In the genomic region with DNA sequence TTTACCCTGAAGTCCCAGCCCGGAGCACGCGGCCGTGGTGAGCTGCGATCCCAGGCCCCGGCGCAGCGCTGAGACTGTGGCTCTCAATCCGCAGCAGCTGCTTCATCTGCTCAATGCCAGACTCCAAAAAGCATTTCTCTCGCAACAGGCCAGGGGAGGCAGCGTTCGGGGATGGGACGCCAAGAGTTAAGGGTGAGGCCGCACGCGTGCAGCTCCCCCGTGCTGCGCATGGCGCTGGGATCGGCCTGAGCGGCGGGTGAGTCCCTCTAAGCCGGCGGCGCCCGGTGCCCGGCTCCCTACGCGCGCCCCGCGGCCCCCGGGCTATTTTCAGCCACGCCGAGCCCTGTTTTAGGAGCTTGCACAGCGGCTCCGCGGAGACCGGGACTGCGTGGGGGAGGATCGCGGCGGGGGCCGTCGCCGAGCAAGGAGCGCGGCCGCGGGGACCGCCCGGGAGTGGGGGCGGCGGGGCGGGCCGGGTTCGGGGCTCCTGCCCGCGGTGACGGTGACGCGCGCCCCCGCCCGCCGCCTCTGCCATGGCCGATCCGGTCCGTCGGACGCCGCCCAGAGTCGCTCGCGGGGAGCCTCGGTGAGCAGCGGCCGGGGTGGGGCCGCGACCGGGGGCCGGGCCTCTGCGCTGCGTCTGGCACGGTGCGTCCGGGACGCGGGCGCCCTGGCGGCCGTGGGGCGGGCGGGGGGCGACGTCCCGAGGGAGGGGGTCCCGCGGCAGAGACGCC, we compare ENCODE assay signal across 8 cellular contexts. TPM values are rescaled to one million over a fixed set of nuclear protein-coding genes. Genes with fewer than 3 reads are reported as not detected.
A peak's percentile ranks its signal among the peaks of the same experiment; 100 is the strongest.
DNase-seq lines count a peak whose midpoint lies in the region; ATAC-seq, FAIRE-seq and TF ChIP-seq lines count a peak whose summit lies in the region.
"Had no signal": no experiment of that assay in that cellular context is flagged by ENCODE, and none has a peak within 500 bp of the region (broad histone marks: within the 10 kb centered on the region; RNA-seq: fewer than 3 reads in every experiment).

No MANE protein-coding gene starts in this region.

- no peaks in the 10 kb centered on the region for H4K20me1 ChIP-seq in mammary epithelial cell (ENCODE audit: insufficient read depth, low read length)

- H3K4me3 ChIP-seq in HUES6 (ENCODE audit: low read depth, low read length), result peak overlapping the region; percentile 58
- H3K4me3 ChIP-seq in mammary epithelial cell (replicated peaks in 1 of 3; ENCODE audit: insufficient read depth in 1 of 3, low read depth in 2 of 3, low read length in 3 of 3), result peak overlapping the region; percentile 26 to 43 (median 29)
- H3K4me3 ChIP-seq in kidney epithelial cell (ENCODE audit: low read depth, low read length), result peak overlapping the region; percentile 9
- H3K4me3 ChIP-seq in subcutaneous abdominal adipose tissue (ENCODE audit: low read depth in 1 of 5, low read length in 5 of 5), result peak overlapping the region in 4 of 5 donors; percentile 26 to 60 (median 44)

- H3K36me3 ChIP-seq in HUES6 (ENCODE audit: control insufficient read depth, insufficient read depth, low read length), result no peaks in the 10 kb centered on the region
- no peaks in the 10 kb centered on the region for H3K36me3 ChIP-seq in mammary epithelial cell (ENCODE audit: insufficient read depth, low read length)
- H3K36me3 ChIP-seq in kidney epithelial cell (ENCODE audit: control insufficient read depth, insufficient read depth, low read length), result no peaks in the 10 kb centered on the region
- H3K36me3 ChIP-seq in subcutaneous abdominal adipose tissue (ENCODE audit: control insufficient read depth in 5 of 5, insufficient read depth in 5 of 5, low read length in 5 of 5), result no peaks in the 10 kb centered on the region

- H3K27me3 ChIP-seq in HUES6 (ENCODE audit: control insufficient read depth, insufficient read depth, low read length), result peaks cover 58% of the 10 kb centered on the region
- H3K27me3 ChIP-seq in mammary epithelial cell (ENCODE audit: insufficient read depth, low read length), result peaks cover 16% of the 10 kb centered on the region
- peaks cover 42% of the 10 kb centered on the region for H3K27me3 ChIP-seq in kidney epithelial cell (ENCODE audit: control insufficient read depth, insufficient read depth, low read length)
- H3K27me3 ChIP-seq in subcutaneous abdominal adipose tissue (ENCODE audit: control insufficient read depth in 5 of 5, insufficient read depth in 4 of 5, low read length in 5 of 5), result peaks cover 0 to 53% (median 27%) of the 10 kb centered on the region in 5 donors

- H3K9me3 ChIP-seq in HUES6 (ENCODE audit: control insufficient read depth, insufficient read depth, low read depth, low read length) (no peaks in the 10 kb centered on the region), mammary epithelial cell (replicated peaks; ENCODE audit: insufficient read depth, low read length) (no peaks in the 10 kb centered on the region), subcutaneous abdominal adipose tissue (ENCODE audit: control insufficient read depth in 5 of 5, low read length in 5 of 5) (no peaks in the 10 kb centered on the region)

- CTCF ChIA-PET in mammary epithelial cell (lab: Charles Lee; ENCODE audit: low non-redundant PET), result no interaction called here

- H3K9ac ChIP-seq in HUES6 (ENCODE audit: low read length) (peak overlapping the region; percentile 7), mammary epithelial cell (ENCODE audit: insufficient read depth, low read length) (peak overlapping the region; percentile 5), subcutaneous abdominal adipose tissue (ENCODE audit: low read length in 5 of 5) (no peak overlapping the region)

- WGBS in mammary epithelial cell (ENCODE audit: low coverage, missing lambda C conversion rate), result 3% methylated on average over 6 of the region's 100 CpGs

- TF ChIP-seq CTCF in mammary epithelial cell (conservative IDR thresholded peaks at IDR 0.05 in 1 of 2, IDR thresholded peaks at IDR 0.05 in 1 of 2; ENCODE audit: extremely low read depth in 1 of 2, insufficient read depth in 1 of 2, low read depth in 1 of 2, low read length in 2 of 2) (no peak), kidney epithelial cell (IDR thresholded peaks at IDR 0.05; ENCODE audit: insufficient read depth, low read length, poor library complexity, severe bottlenecking) (no peak)

- H2AFZ ChIP-seq in mammary epithelial cell (ENCODE audit: low read depth, low read length), result peak overlapping the region; percentile 82

- dilution Hi-C loops in mammary epithelial cell (cut with HindIII; ENCODE audit: low sequenced_read_pairs), result no loop called here

- H3K4me2 ChIP-seq in mammary epithelial cell (ENCODE audit: insufficient read depth, low read depth, low read length), result peak overlapping the region; percentile 93

- no peak for TF ChIP-seq POLR2A in H54 (IDR thresholded peaks at IDR 0.05; ENCODE audit: low read depth, low read length)
- TF ChIP-seq POLR2A in erythroblast (IDR thresholded peaks at IDR 0.05; ENCODE audit: low read length), result no peak

- intact Hi-C loops in mammary epithelial cell (cut with micrococcal nuclease), result no loop called here

- no peak for ATAC-seq in GM18519 (IDR thresholded peaks at IDR 0.05; ENCODE audit: low FRiP score, unreplicated experiment)

- no peak for FAIRE-seq in H54 (lab: Jason Lieb, UNC)
- FAIRE-seq: HTR-8/SVneo had no signal

- H3K79me2 ChIP-seq in mammary epithelial cell (ENCODE audit: insufficient read depth, low read length), result no peaks in the 10 kb centered on the region

- in situ Hi-C loops in mammary epithelial cell (cut with MboI; ENCODE audit: low sequenced_read_pairs in 2 of 2), result no loop called here

- H3K27ac ChIP-seq in HUES6 (ENCODE audit: low read depth, low read length) (no peak overlapping the region), mammary epithelial cell (ENCODE audit: insufficient read depth, low read depth, low read length) (no peak overlapping the region), subcutaneous abdominal adipose tissue (ENCODE audit: low read depth, low read length) (no peak overlapping the region)

- DNase-seq in mammary epithelial cell (peak; percentile 21), kidney epithelial cell (ENCODE audit: low read depth) (no peak), H54 (ENCODE audit: insufficient read length, low spot score) (no peak), erythroblast (lab: John Stamatoyannopoulos, UW) (no peak)

- H3K4me1 ChIP-seq in HUES6 (ENCODE audit: control insufficient read depth, insufficient read depth, low read length) (peaks cover 13% of the 10 kb centered on the region), mammary epithelial cell (ENCODE audit: insufficient read depth, low read length) (peaks cover 4% of the 10 kb centered on the region), subcutaneous abdominal adipose tissue (ENCODE audit: control insufficient read depth in 5 of 5, insufficient read depth in 5 of 5, low read length in 5 of 5) (peaks cover 0 to 14% (median 13%) of the 10 kb centered on the region in 5 donors)

- BruUV-seq in mammary epithelial cell (replicated peaks; lab: Mats Ljungman, UMichigan), result no TSS peak

RNA-seq across cellular contexts. Expression of gene JAKMIP3, which starts 29.4 kb away (rescaled TPM):
- total RNA-seq in mammary epithelial cell (under 1 TPM; 0.07 to 0.50 TPM), kidney epithelial cell (not detected in 2 replicates)
- 0.06 TPM for polyA plus RNA-seq in mammary epithelial cell
- not detected for polyA minus RNA-seq in mammary epithelial cell

RNA-seq across cellular contexts. Expression of gene BNIP3, which starts 54.6 kb away (rescaled TPM):
- total RNA-seq in mammary epithelial cell (10 to 100 TPM; 50.8 to 65.2 TPM), kidney epithelial cell (57.3 and 70.7 TPM in 2 replicates)
- 102 TPM for polyA plus RNA-seq in mammary epithelial cell
- polyA minus RNA-seq in mammary epithelial cell, result 55.5 TPM

Comparison
In these comparisons a context has a peak if more than half of its experiments do, and no peak if none do; other contexts are left out.
1. H3K9ac ChIP-seq: peak in HUES6 (single experiment) and mammary epithelial cell (single experiment); none in subcutaneous abdominal adipose tissue (0 of 5).
2. Peak in every context shown above with its lines, with median percentiles within 50 percentile points of each other: H3K4me3 ChIP-seq.